ENCODE assay signal across 8 cellular contexts in genomic region chr20:46206025-46206424, GRCh38.
DNase-seq lines count a peak whose midpoint lies in the region; ATAC-seq, FAIRE-seq and TF ChIP-seq lines count a peak whose summit lies in the region.

No MANE protein-coding gene starts in this region.

- 20 to 29% methylated on average over 5 of the region's 5 CpGs for WGBS in sigmoid colon, 2 donors

- peak; percentile 56 for FAIRE-seq in GM18507 (lab: Jason Lieb, UNC)

- H3K4me3 ChIP-seq in foreskin fibroblast (ENCODE audit: low read depth in 1 of 2, low read length in 2 of 2) (no peak overlapping the region), sigmoid colon (no peak overlapping the region)

- TF ChIP-seq POLR2A in sigmoid colon (IDR thresholded peaks at IDR 0.05) = no peak

- no peak for TF ChIP-seq EP300 in sigmoid colon (IDR thresholded peaks at IDR 0.05)

- H3K36me3 ChIP-seq in sigmoid colon = no peaks in the 10 kb centered on the region

- intact Hi-C loops in sigmoid colon (cut with DNase I) = no loop called here

- no peak for ATAC-seq in GM18520 (IDR thresholded peaks at IDR 0.05; ENCODE audit: unreplicated experiment)

- no peak overlapping the region for H3K27ac ChIP-seq in sigmoid colon

- H3K4me1 ChIP-seq in sigmoid colon = no peaks in the 10 kb centered on the region

- in situ Hi-C loops in G401 (cut with HindIII; ENCODE audit: low sequenced_read_pairs) = no loop called here

- DNase-seq in GM18507 (ENCODE audit: extremely low spot score, insufficient read length, low read depth) (peak; percentile 12), RPMI7951 (ENCODE audit: low read depth) (peak; percentile 90), foreskin fibroblast (peak; percentile 37 to 56), sigmoid colon (peak; percentile 74), NCI-H187 (lab: John Stamatoyannopoulos, UW) (no peak), mesenteric fat pad (ENCODE audit: low spot score) (no peak), G401 (ENCODE audit: low spot score) (no peak)

- peaks cover 4 to 60% (median 34%) of the 10 kb centered on the region in 3 donors for H3K27me3 ChIP-seq in sigmoid colon

- no peak for TF ChIP-seq CTCF in foreskin fibroblast (IDR thresholded peaks at IDR 0.05; ENCODE audit: low read depth, low read length)
- no peak for TF ChIP-seq CTCF in sigmoid colon (IDR thresholded peaks at IDR 0.05)

- H3K9me3 ChIP-seq in sigmoid colon = no peaks in the 10 kb centered on the region

Comparison
In these comparisons a context has a peak if more than half of its experiments do, and no peak if none do; other contexts are left out.
1. DNase-seq: peak in GM18507 (single experiment), RPMI7951 (single experiment), foreskin fibroblast (2 of 2) and sigmoid colon (single experiment); none in NCI-H187 (0 of 2), mesenteric fat pad (single experiment) and G401 (single experiment).